In the genomic region with DNA sequence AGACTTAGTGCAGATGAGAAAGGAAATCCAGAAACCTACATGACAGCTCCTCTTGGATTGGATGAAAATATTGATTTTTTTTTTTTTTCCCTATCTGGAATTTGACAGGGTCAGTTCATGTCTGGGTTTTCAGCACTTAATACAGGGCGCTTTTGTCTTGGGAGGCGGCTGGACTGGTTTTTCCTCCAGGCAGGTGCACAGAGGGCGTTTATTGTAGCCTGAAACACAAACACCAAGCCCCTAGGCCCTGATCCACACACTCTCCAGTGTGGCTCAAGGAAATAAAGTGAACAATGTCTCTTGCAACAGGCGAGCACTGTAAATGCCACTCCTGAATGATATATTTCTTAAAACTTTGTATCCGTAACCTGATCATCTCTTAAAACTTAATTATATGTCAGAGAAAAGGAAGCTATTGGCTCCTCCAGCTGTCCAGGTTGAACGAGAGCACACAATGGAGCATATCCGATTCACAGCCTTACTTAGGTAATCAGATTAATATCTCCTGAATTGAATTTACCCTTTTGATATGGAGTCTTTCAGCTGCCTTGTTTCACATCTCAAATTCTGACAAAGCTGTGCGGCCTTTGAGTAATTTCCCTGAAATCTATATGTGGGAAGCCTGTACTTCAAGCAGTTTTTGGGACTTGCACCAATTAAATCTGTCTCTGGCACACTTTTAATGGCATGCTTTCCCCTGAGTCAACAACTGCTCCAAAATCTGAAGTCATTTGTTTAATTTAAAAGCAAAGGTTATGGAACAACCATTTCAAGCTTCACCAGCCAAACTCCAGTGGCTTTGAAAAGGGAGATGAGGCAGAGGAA, we compare ENCODE assay signal across 9 cellular contexts.
DNase-seq lines count a peak whose midpoint lies in the region; ATAC-seq, FAIRE-seq and TF ChIP-seq lines count a peak whose summit lies in the region.
"Had no signal": no experiment of that assay in that cellular context is flagged by ENCODE, and none has a peak within 500 bp of the region (broad histone marks: within the 10 kb centered on the region; RNA-seq: fewer than 3 reads in every experiment).

No MANE protein-coding gene starts in this region.

- H3K9me3 ChIP-seq in sigmoid colon (no peaks in the 10 kb centered on the region), ovary (no peaks in the 10 kb centered on the region)

- no peak overlapping the region for H3K4me3 ChIP-seq in foreskin fibroblast (ENCODE audit: low read depth in 1 of 2, low read length in 2 of 2)
- no peak overlapping the region for H3K4me3 ChIP-seq in sigmoid colon
- H3K4me3 ChIP-seq in ovary, result no peak overlapping the region

- H3K27me3 ChIP-seq in sigmoid colon, result no peaks in the 10 kb centered on the region
- no peaks in the 10 kb centered on the region for H3K27me3 ChIP-seq in ovary

- peak in 1 of 4 donors; percentile 3 for TF ChIP-seq EP300 in sigmoid colon (IDR thresholded peaks at IDR 0.05)
- no peak for TF ChIP-seq EP300 in ovary (IDR thresholded peaks at IDR 0.05)

- FAIRE-seq in GM18507 (lab: Jason Lieb, UNC), result peak; percentile 18

- intact Hi-C loops in sigmoid colon (cut with DNase I), result no loop called here
- intact Hi-C loops in ovary (cut with DNase I), result no loop called here

- TF ChIP-seq POLR2A in sigmoid colon (IDR thresholded peaks at IDR 0.05), result no peak
- no peak for TF ChIP-seq POLR2A in ovary (IDR thresholded peaks at IDR 0.05)

- H3K4me1 ChIP-seq in sigmoid colon (peaks cover 0 to 49% (median 42%) of the 10 kb centered on the region in 4 donors), ovary (ENCODE audit: insufficient read depth) (peaks cover 8% of the 10 kb centered on the region)

- POLR2A ChIA-PET in RWPE1 (lab: Yijun Ruan, JAX; ENCODE audit: low non-redundant PET), result no interaction called here

- TF ChIP-seq CTCF in foreskin fibroblast (IDR thresholded peaks at IDR 0.05; ENCODE audit: low read depth, low read length), result no peak
- no peak for TF ChIP-seq CTCF in sigmoid colon (IDR thresholded peaks at IDR 0.05)
- no peak for TF ChIP-seq CTCF in ovary (IDR thresholded peaks at IDR 0.05)
- no peak for TF ChIP-seq CTCF in RWPE1 (conservative IDR thresholded peaks at IDR 0.05; ENCODE audit: low read depth)

- WGBS in sigmoid colon, 2 donors, result 24 to 63% methylated on average over 8 of the region's 8 CpGs
- WGBS in ovary, 3 donors, result 82 to 93% (median 92%) methylated on average over 8 of the region's 8 CpGs

- peak overlapping the region; percentile 67 to 82 (median 75) for H3K27ac ChIP-seq in sigmoid colon
- H3K27ac ChIP-seq in ovary, result peak overlapping the region in 1 of 2 donors; percentile 61
- no peak overlapping the region for H3K27ac ChIP-seq in RWPE1

- CTCF ChIA-PET in RWPE1 (lab: Yijun Ruan, JAX), result no interaction called here

- DNase-seq in GM18507 (ENCODE audit: extremely low spot score, insufficient read length, low read depth) (no peak), NCI-H510A treated with DMSO at 0.1 percent for 48 hours (lab: John Stamatoyannopoulos, UW) (peak; percentile 93), foreskin fibroblast (peak; percentile 19 to 52), sigmoid colon (no peak), ovary (no peak), RWPE1 (ENCODE audit: low spot score) (no peak)
- DNase-seq in activated naive CD4-positive, alpha-beta T cell (lab: John Stamatoyannopoulos, UW), result no peak
- DNase-seq: NCI-H1694 had no signal

- ATAC-seq in HG03565 (IDR thresholded peaks at IDR 0.05; ENCODE audit: unreplicated experiment), result no peak

- H3K36me3 ChIP-seq in sigmoid colon (no peaks in the 10 kb centered on the region), ovary (no peaks in the 10 kb centered on the region)

Comparison
In these comparisons a context has a peak if more than half of its experiments do, and no peak if none do; other contexts are left out.
1. DNase-seq: peak in NCI-H510A treated with DMSO at 0.1 percent for 48 hours (single experiment) and foreskin fibroblast (2 of 2); none in GM18507 (single experiment), sigmoid colon (single experiment), activated naive CD4-positive, alpha-beta T cell (0 of 4), ovary (0 of 5) and RWPE1 (single experiment).